ENCODE assay signal across 8 cellular contexts in genomic region chr17:8628609-8629169, GRCh38. TPM values are rescaled to one million over a fixed set of nuclear protein-coding genes. Genes with fewer than 3 reads are reported as not detected.
A peak's percentile ranks its signal among the peaks of the same experiment; 100 is the strongest.
DNase-seq lines count a peak whose midpoint lies in the region; ATAC-seq and TF ChIP-seq lines count a peak whose summit lies in the region.

No MANE protein-coding gene starts in this region.

- no peaks in the 10 kb centered on the region for H3K36me3 ChIP-seq in BE2C
- H3K36me3 ChIP-seq in HCT116 (ENCODE audit: control insufficient read depth in 1 of 2, insufficient read depth in 2 of 2, low read length in 2 of 2): no peaks in the 10 kb centered on the region
- no peaks in the 10 kb centered on the region for H3K36me3 ChIP-seq in mesendoderm (ENCODE audit: control insufficient read depth, insufficient read depth, low read length)

- H2BK5ac ChIP-seq in mesendoderm (ENCODE audit: low read length): peak overlapping the region; percentile 30

- no peak overlapping the region for H4K8ac ChIP-seq in mesendoderm (ENCODE audit: low read depth, low read length)

- no peak for TF ChIP-seq RAD21 in HCT116 (IDR thresholded peaks at IDR 0.05; ENCODE audit: low read depth)

- H3K4me2 ChIP-seq in HCT116 (ENCODE audit: low read length): no peak overlapping the region
- peak overlapping the region; percentile 98 for H3K4me2 ChIP-seq in mesendoderm (ENCODE audit: low read length)

- no peaks in the 10 kb centered on the region for H3K9me2 ChIP-seq in HCT116 (ENCODE audit: insufficient read depth)

- H3K9ac ChIP-seq in HCT116 (ENCODE audit: low read length): no peak overlapping the region
- peak overlapping the region; percentile 75 for H3K9ac ChIP-seq in mesendoderm (ENCODE audit: low read length)

- H2AFZ ChIP-seq in HCT116 (ENCODE audit: low read depth, low read length, poor library complexity, severe bottlenecking): no peak overlapping the region

- in situ Hi-C loops in astrocyte of the spinal cord (cut with HindIII; ENCODE audit: low sequenced_read_pairs): no loop called here

- peak overlapping the region; percentile 75 for H3K56ac ChIP-seq in mesendoderm (ENCODE audit: low read length)

- intact Hi-C loops in HCT116 (cut with micrococcal nuclease): no loop called here

- no peak overlapping the region for H2BK15ac ChIP-seq in mesendoderm (replicated peaks; ENCODE audit: low read depth)

- no peaks in the 10 kb centered on the region; the same call in 1 of the 2 replicates for H3K4me1 ChIP-seq in BE2C
- H3K4me1 ChIP-seq in HCT116 (ENCODE audit: control insufficient read depth in 1 of 2, insufficient read depth in 2 of 2, low read length in 2 of 2): peaks cover 11 to 15% of the 10 kb centered on the region in 2 experiments
- H3K4me1 ChIP-seq in mesendoderm (ENCODE audit: control insufficient read depth, low read depth, low read length): peaks cover 12% of the 10 kb centered on the region
- peaks cover 5% of the 10 kb centered on the region for H3K4me1 ChIP-seq in foreskin keratinocyte

- peak overlapping the region; percentile 36 for H2AK5ac ChIP-seq in mesendoderm (ENCODE audit: low read length)

- RAD21 ChIA-PET in HCT116 (lab: Charles Lee; ENCODE audit: low non-redundant PET in 1 of 2, low total read pairs in 2 of 2, uncharacterized antibody in 2 of 2, unreplicated experiment in 2 of 2): no interaction called here

- POLR2A ChIA-PET in HCT116 (lab: Charles Lee): no interaction called here

- no peak overlapping the region for H2BK120ac ChIP-seq in mesendoderm (ENCODE audit: low read depth, low read length)

- H3K4me3 ChIP-seq in BE2C (ENCODE audit: low read depth, low read length) (peak overlapping the region; percentile 81), HCT116 (replicated peaks in 1 of 2; ENCODE audit: low read depth in 1 of 2, low read length in 2 of 2) (no peak overlapping the region), astrocyte of the spinal cord (ENCODE audit: low read depth, low read length) (peak overlapping the region; percentile 97), mesendoderm (ENCODE audit: low read length) (peak overlapping the region; percentile 45)

- H3K79me2 ChIP-seq in HCT116 (ENCODE audit: insufficient read depth, low read length): peaks cover 44% of the 10 kb centered on the region
- H3K79me2 ChIP-seq in mesendoderm (ENCODE audit: control insufficient read depth, insufficient read depth, low read length): peaks cover 55% of the 10 kb centered on the region

- BruUV-seq in HCT116 (replicated peaks; lab: Mats Ljungman, UMichigan): TSS peak; percentile 47

- TF ChIP-seq CTCF in BE2C (IDR thresholded peaks at IDR 0.05; ENCODE audit: low read depth, low read length): no peak
- no peak for TF ChIP-seq CTCF in HCT116 (IDR thresholded peaks at IDR 0.05 in 2 of 3, conservative IDR thresholded peaks at IDR 0.05 in 1 of 3; ENCODE audit: borderline replicate concordance in 1 of 3, insufficient read depth in 1 of 3, low read depth in 2 of 3, low read length in 2 of 3)
- TF ChIP-seq CTCF in astrocyte of the spinal cord (IDR thresholded peaks at IDR 0.05; ENCODE audit: low read depth, low read length): no peak
- TF ChIP-seq CTCF in foreskin keratinocyte (conservative IDR thresholded peaks at IDR 0.05): no peak

- H3K79me1 ChIP-seq in mesendoderm (ENCODE audit: low read length): peaks cover 13% of the 10 kb centered on the region

- no peak overlapping the region for H4K5ac ChIP-seq in mesendoderm (ENCODE audit: low read length)

- CTCF ChIA-PET in HCT116 (lab: Charles Lee): no interaction called here

- no peaks in the 10 kb centered on the region for H4K20me1 ChIP-seq in HCT116 (ENCODE audit: insufficient read depth)

- peak; percentile 8 for DNase-seq in BE2C
- DNase-seq in HCT116 (ENCODE audit: low read depth, low spot score): no peak
- peak; percentile 21 for DNase-seq in astrocyte of the spinal cord (ENCODE audit: low read depth, low spot score)
- DNase-seq in mesendoderm: peak; percentile 45
- DNase-seq in HuH-7.5 (ENCODE audit: low spot score): no peak
- no peak for DNase-seq in foreskin keratinocyte

- ATAC-seq in HCT116 (no peak), foreskin keratinocyte (no peak), GM19035 (IDR thresholded peaks at IDR 0.05; ENCODE audit: unreplicated experiment) (no peak), GM21825 (IDR thresholded peaks at IDR 0.05; ENCODE audit: unreplicated experiment) (no peak)

- H3K9me3 ChIP-seq in BE2C (no peaks in the 10 kb centered on the region), HCT116 (ENCODE audit: control insufficient read depth in 1 of 2, insufficient read depth in 1 of 2, low read depth in 1 of 2, low read length in 2 of 2) (no peaks in the 10 kb centered on the region)

- H3K18ac ChIP-seq in mesendoderm (ENCODE audit: low read length): no peak overlapping the region

- H3K27me3 ChIP-seq in BE2C (no peaks in the 10 kb centered on the region), HCT116 (ENCODE audit: insufficient read depth, low read length) (no peaks in the 10 kb centered on the region), mesendoderm (ENCODE audit: insufficient read depth, low read length, poor library complexity) (no peaks in the 10 kb centered on the region), foreskin keratinocyte (no peaks in the 10 kb centered on the region)

- no peak overlapping the region for H3K4ac ChIP-seq in mesendoderm (ENCODE audit: low read depth, low read length)

- no peak for TF ChIP-seq POLR2A in HCT116 (IDR thresholded peaks at IDR 0.05; ENCODE audit: borderline replicate concordance, extremely low read depth, insufficient read depth, insufficient read length)

- H3K27ac ChIP-seq in HCT116 (ENCODE audit: low read depth, low read length): no peak overlapping the region
- H3K27ac ChIP-seq in mesendoderm (ENCODE audit: low read depth, low read length): no peak overlapping the region
- H3K27ac ChIP-seq in foreskin keratinocyte: no peak overlapping the region

- no peak overlapping the region for H3K23ac ChIP-seq in mesendoderm (ENCODE audit: low read length)

- no CpG with 5 or more reads among the region's 8 CpGs for WGBS in mesendoderm (ENCODE audit: extremely low coverage, insufficient coverage, low lambda C conversion rate)

TF ChIP-seq in HCT116, 20 proteins besides CTCF, POLR2A, EP300 and RAD21:
- TF ChIP-seq MAX (IDR thresholded peaks at IDR 0.05) (no peak), ZNF274 (IDR thresholded peaks at IDR 0.05; ENCODE audit: low read depth, low read length) (no peak)
TF ChIP-seq in HCT116: peak in this region for 0.

RNA-seq across cellular contexts. Expression of gene MYH10, which starts 1.8 kb away (rescaled TPM):
- 47.5 TPM for polyA plus RNA-seq in BE2C (2012; ENCODE audit: insufficient read depth, insufficient read length, low read depth)
- 39.2 TPM for total RNA-seq in HCT116 (2021; ENCODE audit: unreplicated experiment)
- polyA plus RNA-seq in HCT116 (2012): 24.5 and 25.3 TPM in 2 replicates
- 90.4 TPM for polyA plus RNA-seq in mesendoderm (2013, experiment 1 of 2)
- polyA plus RNA-seq in mesendoderm (2013, experiment 2 of 2): 88.2 TPM
- total RNA-seq in foreskin keratinocyte: 51.2 and 57.9 TPM in 2 replicates
- 10.5 and 12.1 TPM in 2 replicates for polyA plus RNA-seq in foreskin keratinocyte

Comparison
In these comparisons a context has a peak if more than half of its experiments do, and no peak if none do; other contexts are left out.
1. DNase-seq: peak in BE2C (single experiment), astrocyte of the spinal cord (single experiment) and mesendoderm (single experiment); none in HCT116 (single experiment), HuH-7.5 (single experiment) and foreskin keratinocyte (0 of 2).
2. H3K4me3 ChIP-seq: peak in BE2C (single experiment), astrocyte of the spinal cord (single experiment) and mesendoderm (single experiment); none in HCT116 (0 of 2).